8 cellular contexts compared by ENCODE assay signal in the genomic region with DNA sequence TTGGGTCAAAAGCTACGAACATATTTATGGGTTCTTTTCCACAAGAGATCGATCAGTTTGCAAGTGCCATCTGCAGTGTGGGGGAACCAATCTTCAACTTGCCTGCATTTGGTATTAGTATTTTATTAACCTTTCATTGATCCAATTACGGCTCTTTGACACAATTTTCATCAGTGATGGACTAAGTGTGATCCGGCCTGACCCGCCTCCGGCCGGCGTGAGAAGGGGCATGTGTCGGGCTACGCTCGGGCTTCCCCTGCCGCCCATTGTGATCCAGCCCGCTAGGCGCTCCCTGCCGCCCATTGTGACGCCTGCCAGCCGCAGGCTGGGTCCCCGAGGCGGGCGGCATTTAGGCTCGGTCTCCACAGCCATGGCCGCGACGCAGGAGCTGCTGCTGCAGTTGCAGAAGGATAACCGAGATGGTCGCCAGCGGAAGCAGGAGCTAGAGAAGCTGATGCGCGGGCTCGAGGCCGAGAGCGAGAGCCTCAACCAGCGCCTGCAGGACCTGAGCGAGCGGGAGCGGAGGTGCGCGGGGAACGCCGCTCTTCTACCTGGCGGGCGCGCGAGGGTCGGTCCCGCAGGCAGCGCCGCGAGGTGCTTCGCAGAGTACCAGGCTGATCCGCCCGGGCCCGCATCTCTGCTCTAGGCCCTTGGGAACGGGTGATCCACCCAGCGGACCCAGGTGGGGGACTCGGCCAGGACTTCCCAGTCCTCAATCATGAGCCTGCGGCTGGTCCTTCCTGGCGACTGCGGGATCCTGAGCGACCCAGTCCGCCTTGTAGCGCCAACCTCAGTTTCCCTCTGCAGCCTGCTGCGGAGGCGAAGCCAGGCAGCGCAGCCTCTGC. TPM values are rescaled to one million over a fixed set of nuclear protein-coding genes. Genes with fewer than 3 reads are reported as not detected.
A peak's percentile ranks its signal among the peaks of the same experiment; 100 is the strongest.
DNase-seq lines count a peak whose midpoint lies in the region; ATAC-seq and TF ChIP-seq lines count a peak whose summit lies in the region.
"Not testable (repeated sequence)": the region's sequence is repeated elsewhere in the genome, so short reads cannot be mapped to it uniquely, and the experiment has no call there.

TMEM191B (plus strand) TSS at position 51 of the 845 bp plus-strand sequence; CDS start at position 230, 179 bp downstream.

- peak within 1 kb of the TSS; percentile 82 for H3K27ac Mint-ChIP-seq in activated CD4-positive, alpha-beta T cell treated with anti-CD3 and anti-CD28 coated beads for 36 hours
- H3K27ac Mint-ChIP-seq in memory B cell = peak within 1 kb of the TSS; percentile 65

- peak within 1 kb of the TSS; percentile 73 for H3K4me3 Mint-ChIP-seq in activated CD4-positive, alpha-beta T cell treated with anti-CD3 and anti-CD28 coated beads for 36 hours
- H3K4me3 Mint-ChIP-seq in memory B cell = peak within 1 kb of the TSS; percentile 82

- CTCF ChIA-PET in activated CD4-positive, alpha-beta T cell treated with anti-CD3 and anti-CD28 coated beads for 36 hours (lab: Charles Lee) = not testable (repeated sequence)

- H3K27me3 ChIP-seq in esophagus squamous epithelium; thoracic aorta (replicated peaks; ENCODE audit: insufficient read depth): not testable (repeated sequence)

- H3K4me1 ChIP-seq in esophagus squamous epithelium; thoracic aorta (ENCODE audit: control insufficient read depth in 1 of 2, low read depth in 2 of 2): not testable (repeated sequence)

- not testable (repeated sequence) for H3K27me3 Mint-ChIP-seq in activated CD4-positive, alpha-beta T cell treated with anti-CD3 and anti-CD28 coated beads for 36 hours; memory B cell

- H3K27ac ChIP-seq in esophagus squamous epithelium = peak within 1 kb of the TSS in 1 of 4 donors; percentile 50
- not testable (repeated sequence) for H3K27ac ChIP-seq in thoracic aorta

- POLR2A ChIA-PET in activated CD4-positive, alpha-beta T cell treated with anti-CD3 and anti-CD28 coated beads for 36 hours (lab: Charles Lee) = not testable (repeated sequence)

- no CpG with 5 or more reads among the region's 65 CpGs for WGBS in esophagus squamous epithelium, 2 donors

- peak within 1 kb of the TSS in 3 of 4 donors; percentile 34 to 42 (median 35) for H3K4me3 ChIP-seq in esophagus squamous epithelium
- peak within 1 kb of the TSS; percentile 43 for H3K4me3 ChIP-seq in thoracic aorta

- DNase-seq in activated CD4-positive, alpha-beta T cell treated with anti-CD3 and anti-CD28 coated beads for 36 hours = peak; percentile 22
- DNase-seq in esophagus squamous epithelium (lab: John Stamatoyannopoulos, UW); memory B cell (ENCODE audit: low spot score in 2 of 2); thoracic aorta (ENCODE audit: low spot score): not testable (repeated sequence)

- not testable (repeated sequence) for H3K4me1 Mint-ChIP-seq in activated CD4-positive, alpha-beta T cell treated with anti-CD3 and anti-CD28 coated beads for 36 hours; memory B cell

- not testable (repeated sequence) for H3K36me3 Mint-ChIP-seq in activated CD4-positive, alpha-beta T cell treated with anti-CD3 and anti-CD28 coated beads for 36 hours (ENCODE audit: low read depth); memory B cell

- intact Hi-C loops in activated CD4-positive, alpha-beta T cell treated with anti-CD3 and anti-CD28 coated beads for 36 hours (cut with DNase I, micrococcal nuclease); esophagus squamous epithelium (cut with DNase I): not testable (repeated sequence)

- ATAC-seq in GM18867 (IDR thresholded peaks at IDR 0.05; ENCODE audit: unreplicated experiment) (peak; percentile 30), GM21526 (IDR thresholded peaks at IDR 0.05; ENCODE audit: low FRiP score, unreplicated experiment) (peak; percentile 29), HG02870 (IDR thresholded peaks at IDR 0.05; ENCODE audit: unreplicated experiment) (peak; percentile 22), HG03469 (IDR thresholded peaks at IDR 0.05; ENCODE audit: unreplicated experiment) (peak; percentile 15), memory B cell (ENCODE audit: low read depth) (peak; percentile 10)
- peak; percentile 5 for ATAC-seq in activated CD4-positive, alpha-beta T cell treated with anti-CD3 and anti-CD28 coated beads for 36 hours
- not testable (repeated sequence) for ATAC-seq in thoracic aorta (ENCODE audit: insufficient number of reproducible peaks, low FRiP score, low read depth)

- TF ChIP-seq CTCF in esophagus squamous epithelium (IDR thresholded peaks at IDR 0.05); thoracic aorta (IDR thresholded peaks at IDR 0.05): not testable (repeated sequence)

- H3K36me3 ChIP-seq in esophagus squamous epithelium, thoracic aorta: not testable (repeated sequence)

- H3K9me3 Mint-ChIP-seq in activated CD4-positive, alpha-beta T cell treated with anti-CD3 and anti-CD28 coated beads for 36 hours (ENCODE audit: low read depth); memory B cell: not testable (repeated sequence)

- TF ChIP-seq POLR2A in esophagus squamous epithelium (IDR thresholded peaks at IDR 0.05) = not testable (repeated sequence)

- H3K9me3 ChIP-seq in esophagus squamous epithelium, thoracic aorta: not testable (repeated sequence)

RNA-seq across cellular contexts. Expression of gene TMEM191B, which starts in this region (rescaled TPM):
- total RNA-seq in activated CD4-positive, alpha-beta T cell treated with anti-CD3 and anti-CD28 coated beads for 36 hours = 1 to 10 TPM in 1 of 2 experiments, under 1 TPM in 1; 0.72 to 3.2 TPM
- 10 to 100 TPM in 1 of 4 donors, under 1 TPM in 2, not detected in 1; 0.12 to 21.6 (median 0.13) TPM for total RNA-seq in esophagus squamous epithelium
- not detected for total RNA-seq in thoracic aorta
